27 cellular contexts compared by ENCODE assay signal in genomic region chr7:32458025-32458424, GRCh38.
"Had no signal": no experiment of that assay in that cellular context is flagged by ENCODE, and none has a peak within 500 bp of the region (broad histone marks: within the 10 kb centered on the region; RNA-seq: fewer than 3 reads in every experiment).

No MANE protein-coding gene starts in this region.

- H3K36me3 ChIP-seq: adrenal gland, cardiac muscle cell, colonic mucosa, esophagus squamous epithelium had no signal

- H3K4me1 ChIP-seq: adrenal gland, colonic mucosa, esophagus squamous epithelium had no signal

- H3K4me3 ChIP-seq: adrenal gland, body of pancreas, cardiac muscle cell, colonic mucosa, esophagus squamous epithelium had no signal

- H3K27ac ChIP-seq: adrenal gland, body of pancreas, cardiac muscle cell, colonic mucosa, epithelial cell of prostate, esophagus squamous epithelium had no signal

- H3K9me3 ChIP-seq: adrenal gland, body of pancreas, colonic mucosa, esophagus squamous epithelium had no signal

- H3K27me3 ChIP-seq: adrenal gland, body of pancreas, cardiac muscle cell, colonic mucosa, esophagus squamous epithelium had no signal

- DNase-seq: activated CD4-positive, alpha-beta memory T cell treated with anti-CD3 and anti-CD28 coated beads for 36 hours; activated CD4-positive, alpha-beta T cell treated with anti-CD3 and anti-CD28 coated beads for 36 hours; activated CD4-positive, alpha-beta T cell treated with anti-CD3 and anti-CD28 coated beads, Interleukin-2, amount 10 ng/mL, durations not matched to agents 24 days and 14 days; activated CD4-positive, CD25-positive, alpha-beta regulatory T cell; activated CD4-positive, CD25-positive, alpha-beta regulatory T cell treated with anti-CD3 and anti-CD28 coated beads, Interleukin-2, amount 50 U/mL, for 72 hours; activated CD8-positive, alpha-beta memory T cell treated with anti-CD3 and anti-CD28 coated beads, Interleukin-2, amount 10 ng/mL, durations not matched to agents 7 days and 5 days; activated CD8-positive, alpha-beta memory T cell treated with anti-CD3 and anti-CD28 coated beads, Interleukin-2, amount 50 U/mL, for 4 hours; activated CD8-positive, alpha-beta T cell treated with anti-CD3 and anti-CD28 coated beads, Interleukin-2, amount 10 ng/mL, durations not matched to agents 7 days and 5 days; activated effector memory CD4-positive, alpha-beta T cell treated with anti-CD3 and anti-CD28 coated beads, Interleukin-2, amount 50 U/mL, for 16 hours; activated naive CD4-positive, alpha-beta T cell treated with anti-CD3 and anti-CD28 coated beads for 36 hours; activated naive CD8-positive, alpha-beta T cell treated with anti-CD3 and anti-CD28 coated beads for 36 hours; activated naive CD8-positive, alpha-beta T cell treated with anti-CD3 and anti-CD28 coated beads, Interleukin-2, amount 50 U/mL, for 24 hours; activated T-cell treated with anti-CD3 and anti-CD28 coated beads, Interleukin-2, amount 50 U/mL, for 1 hour; activated T-cell treated with anti-CD3 and anti-CD28 coated beads, Interleukin-2, amount 50 U/mL, for 48 hours; adrenal gland; amygdala; aorta; body of pancreas; central memory CD4-positive, alpha-beta T cell; cerebellar nuclear complex; colonic mucosa; effector CD8-positive, alpha-beta T cell; esophagus squamous epithelium; T-helper 17 cell; T1000 had no signal
